19 cellular contexts compared by ENCODE assay signal in genomic region chr5:173757817-173758216, GRCh38.
"Had no signal": no experiment of that assay in that cellular context is flagged by ENCODE, and none has a peak within 500 bp of the region (broad histone marks: within the 10 kb centered on the region; RNA-seq: fewer than 3 reads in every experiment).

No MANE protein-coding gene starts in this region.

- H3K27ac ChIP-seq: brain microvascular endothelial cell, colonic mucosa, foreskin keratinocyte, heart left ventricle, stomach had no signal

- ATAC-seq: activated CD8-positive, alpha-beta memory T cell treated with anti-CD3 and anti-CD28 coated beads, Interleukin-2, amount 10 ng/mL, durations not matched to agents 7 days and 5 days; activated naive CD4-positive, alpha-beta T cell treated with anti-CD3 and anti-CD28 coated beads, Interleukin-2, amount 50 U/mL, for 72 hours; right cardiac atrium had no signal

- H3K27me3 ChIP-seq: brain microvascular endothelial cell, colonic mucosa, foreskin keratinocyte, heart left ventricle, stomach, thyroid gland had no signal

- DNase-seq: activated CD4-positive, alpha-beta T cell treated with anti-CD3 and anti-CD28 coated beads for 1 hour; activated CD4-positive, alpha-beta T cell treated with anti-CD3 and anti-CD28 coated beads, Interleukin-2, amount 50 U/mL, for 48 hours; activated CD8-positive, alpha-beta memory T cell treated with anti-CD3 and anti-CD28 coated beads, Interleukin-2, amount 10 ng/mL, durations not matched to agents 7 days and 5 days; activated effector memory CD4-positive, alpha-beta T cell treated with anti-CD3 and anti-CD28 coated beads, Interleukin-2, amount 50 U/mL, for 16 hours; activated T-cell treated with anti-CD3 and anti-CD28 coated beads, Interleukin-2, amount 50 U/mL, for 24 hours; amniotic stem cell; brain microvascular endothelial cell; colonic mucosa; effector CD4-positive, alpha-beta T cell; foreskin keratinocyte; heart left ventricle; left ventricle myocardium superior; right cardiac atrium; small intestine; stomach; SW 1271 had no signal

- H3K9me3 ChIP-seq: colonic mucosa, heart left ventricle, stomach, thyroid gland had no signal

- H3K4me3 ChIP-seq: colonic mucosa, heart left ventricle, stomach, thyroid gland had no signal

- H3K36me3 ChIP-seq: brain microvascular endothelial cell, colonic mucosa, heart left ventricle, stomach, thyroid gland had no signal

- FAIRE-seq: endothelial cell of umbilical vein, small intestine had no signal

- H3K4me1 ChIP-seq: colonic mucosa, foreskin keratinocyte, stomach had no signal
